ENCODE assay signal across 26 cellular contexts in the genomic region with DNA sequence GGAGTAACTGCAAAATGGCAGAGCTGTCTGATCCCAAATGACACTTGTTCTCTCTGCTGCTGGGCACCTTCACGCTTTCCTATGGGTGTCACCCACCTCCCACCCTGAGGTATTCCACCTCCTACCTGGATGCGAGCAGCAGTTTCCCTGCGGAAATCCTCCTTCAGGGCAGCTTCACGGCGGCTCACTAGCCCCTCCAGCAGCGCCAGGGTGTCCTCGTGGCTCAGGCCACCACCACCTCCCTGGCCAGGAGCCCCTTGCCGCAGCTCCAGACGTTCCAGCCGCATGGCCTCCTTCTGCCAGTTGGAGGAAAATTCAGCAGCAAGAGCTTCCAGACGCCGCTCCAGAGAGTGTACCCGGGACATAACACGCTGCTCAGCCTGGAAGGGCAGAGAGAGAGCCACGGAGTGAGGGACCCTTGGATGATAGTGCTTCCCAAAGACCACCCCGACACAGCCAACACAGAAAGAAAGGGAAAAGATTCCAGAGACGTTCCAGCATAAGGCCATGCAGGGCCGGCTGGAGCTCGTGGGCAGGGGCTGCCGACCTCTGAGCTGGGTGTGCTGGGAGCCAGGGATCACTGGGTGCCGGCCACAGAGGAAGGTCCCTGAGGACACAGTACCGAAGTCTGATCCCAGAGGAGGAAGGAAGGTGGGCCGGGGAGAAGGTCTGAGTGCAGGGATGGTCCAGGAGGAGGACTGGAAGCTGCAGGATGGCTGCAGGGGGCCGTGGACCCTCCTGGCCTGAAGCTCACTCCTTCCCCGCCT. TPM values are rescaled to one million over a fixed set of nuclear protein-coding genes. Genes with fewer than 3 reads are reported as not detected.
A peak's percentile ranks its signal among the peaks of the same experiment; 100 is the strongest.
DNase-seq lines count a peak whose midpoint lies in the region; ATAC-seq and TF ChIP-seq lines count a peak whose summit lies in the region.
"Had no signal": no experiment of that assay in that cellular context is flagged by ENCODE, and none has a peak within 500 bp of the region (broad histone marks: within the 10 kb centered on the region; RNA-seq: fewer than 3 reads in every experiment).

No MANE protein-coding gene starts in this region.

- H3K4me3 Mint-ChIP-seq in CD8-positive, alpha-beta T cell: no peak overlapping the region
- H3K4me3 Mint-ChIP-seq in activated naive CD8-positive, alpha-beta T cell treated with anti-CD3 and anti-CD28 coated beads for 36 hours: no peak overlapping the region
- H3K4me3 Mint-ChIP-seq in naive thymus-derived CD4-positive, alpha-beta T cell: no peak overlapping the region
- H3K4me3 Mint-ChIP-seq: activated CD4-positive, alpha-beta T cell treated with anti-CD3 and anti-CD28 coated beads, Interleukin-2, amount 10 ng/mL, durations not matched to agents 24 days and 14 days; mesothelial cell of epicardium; nephron progenitor cell had no signal

- TF ChIP-seq CTCF in CD8-positive, alpha-beta T cell (IDR thresholded peaks at IDR 0.05): no peak

- no peak for ATAC-seq in CD8-positive, alpha-beta T cell
- ATAC-seq in naive thymus-derived CD4-positive, alpha-beta T cell: no peak
- ATAC-seq in HG02798 (IDR thresholded peaks at IDR 0.05; ENCODE audit: poor library complexity, unreplicated experiment): no peak
- ATAC-seq: heart right ventricle, left lung had no signal

- H3K9me3 Mint-ChIP-seq in CD8-positive, alpha-beta T cell: no peaks in the 10 kb centered on the region
- H3K9me3 Mint-ChIP-seq in activated naive CD8-positive, alpha-beta T cell treated with anti-CD3 and anti-CD28 coated beads for 36 hours: no peaks in the 10 kb centered on the region
- H3K9me3 Mint-ChIP-seq in naive thymus-derived CD4-positive, alpha-beta T cell: no peaks in the 10 kb centered on the region
- H3K9me3 Mint-ChIP-seq: activated CD4-positive, alpha-beta T cell treated with anti-CD3 and anti-CD28 coated beads, Interleukin-2, amount 10 ng/mL, durations not matched to agents 24 days and 14 days; activated T-helper 2 cell treated with anti-CD3 and anti-CD28 coated beads, Interferon-gamma antibody, Interleukin-2, Interleukin-4, amounts not matched to agents 10 μg/mL and 5 μg/mL and 100 μg/mL, durations not matched to agents 14 hours and 24 hours and 36 hours; mesothelial cell of epicardium; nephron progenitor cell had no signal

- H3K27me3 Mint-ChIP-seq in CD8-positive, alpha-beta T cell (ENCODE audit: low read depth): no peaks in the 10 kb centered on the region
- H3K27me3 Mint-ChIP-seq in activated naive CD8-positive, alpha-beta T cell treated with anti-CD3 and anti-CD28 coated beads for 36 hours: no peaks in the 10 kb centered on the region
- no peaks in the 10 kb centered on the region for H3K27me3 Mint-ChIP-seq in naive thymus-derived CD4-positive, alpha-beta T cell
- H3K27me3 Mint-ChIP-seq: activated CD4-positive, alpha-beta T cell treated with anti-CD3 and anti-CD28 coated beads, Interleukin-2, amount 10 ng/mL, durations not matched to agents 24 days and 14 days had no signal

- no peak overlapping the region for H3K4me2 ChIP-seq in BLaER1

- H3K9me3 ChIP-seq in BLaER1: no peaks in the 10 kb centered on the region
- H3K9me3 ChIP-seq in CD8-positive, alpha-beta T cell (ENCODE audit: low read length): no peaks in the 10 kb centered on the region
- no peaks in the 10 kb centered on the region for H3K9me3 ChIP-seq in naive thymus-derived CD4-positive, alpha-beta T cell (ENCODE audit: control insufficient read depth in 2 of 3, low read length in 3 of 3)
- H3K9me3 ChIP-seq: heart right ventricle, left lung, testis, uterus had no signal

- H3K27me3 ChIP-seq in BLaER1: no peaks in the 10 kb centered on the region
- H3K27me3 ChIP-seq in CD8-positive, alpha-beta T cell (ENCODE audit: insufficient read depth, low read length): no peaks in the 10 kb centered on the region
- H3K27me3 ChIP-seq in naive thymus-derived CD4-positive, alpha-beta T cell (ENCODE audit: control insufficient read depth in 2 of 2, insufficient read depth in 2 of 2, low read length in 2 of 2): no peaks in the 10 kb centered on the region
- H3K27me3 ChIP-seq: cardiac muscle cell, heart right ventricle, left lung, testis, uterus had no signal

- H3K27ac ChIP-seq in BLaER1: 0 out of 2 replicates have a peak overlapping the region, but pooled peaks have one; percentile 11
- H3K27ac ChIP-seq in CD8-positive, alpha-beta T cell (ENCODE audit: low read depth, low read length): no peak overlapping the region
- peak overlapping the region; percentile 51 for H3K27ac ChIP-seq in naive thymus-derived CD4-positive, alpha-beta T cell (ENCODE audit: low read depth, low read length)
- H3K27ac ChIP-seq: cardiac muscle cell, heart right ventricle, left lung, testis, uterus had no signal

- peaks cover 98% of the 10 kb centered on the region for H3K36me3 Mint-ChIP-seq in CD8-positive, alpha-beta T cell
- peaks cover 23% of the 10 kb centered on the region for H3K36me3 Mint-ChIP-seq in activated naive CD8-positive, alpha-beta T cell treated with anti-CD3 and anti-CD28 coated beads for 36 hours
- peaks cover 0 to 50% (median 23%) of the 10 kb centered on the region in 5 donors for H3K36me3 Mint-ChIP-seq in naive thymus-derived CD4-positive, alpha-beta T cell

- CTCF ChIA-PET in CD8-positive, alpha-beta T cell (lab: Charles Lee): interaction anchor here (0.6 to 2.7 kb wide), 10 partner anchors 8 to 43 kb away, joined by 3 to 10 read pairs (median 4); no protein-coding TSS in a partner anchor
- CTCF ChIA-PET in naive thymus-derived CD4-positive, alpha-beta T cell (lab: Charles Lee): interaction anchor here (0.6 to 3.0 kb wide), 5 partner anchors 9 to 261 kb away, joined by 3 to 21 read pairs (median 5); no protein-coding TSS in a partner anchor

- H3K4me1 ChIP-seq in BLaER1: peaks cover 51% of the 10 kb centered on the region
- H3K4me1 ChIP-seq in CD8-positive, alpha-beta T cell (ENCODE audit: insufficient read depth, low read length): peaks cover 79% of the 10 kb centered on the region
- peaks cover 32 to 44% of the 10 kb centered on the region in 2 donors for H3K4me1 ChIP-seq in naive thymus-derived CD4-positive, alpha-beta T cell (ENCODE audit: control insufficient read depth in 2 of 2, insufficient read depth in 2 of 2, low read length in 2 of 2)
- H3K4me1 ChIP-seq: left lung, testis, uterus had no signal

- peaks cover 100% of the 10 kb centered on the region for H4K20me1 ChIP-seq in BLaER1

- H3K9ac ChIP-seq in BLaER1: 0 out of 2 replicates have a peak overlapping the region, but pooled peaks have one; percentile 1

- POLR2A ChIA-PET in CD8-positive, alpha-beta T cell (lab: Charles Lee): interaction anchor here (0.7 to 16.0 kb wide), 5 partner anchors 9 to 28 kb away, joined by 3 to 589 read pairs (median 5); a partner anchor contains a TSS
- POLR2A ChIA-PET in naive thymus-derived CD4-positive, alpha-beta T cell (lab: Charles Lee): interaction anchor here (0.9 to 33.7 kb wide), 6 partner anchors 3 to 101 kb away, joined by 3 to 1007 read pairs (median 4); a partner anchor contains a TSS

- H3K4me3 ChIP-seq in BLaER1: no peak overlapping the region
- H3K4me3 ChIP-seq in CD8-positive, alpha-beta T cell (ENCODE audit: low read depth, low read length): no peak overlapping the region
- no peak overlapping the region for H3K4me3 ChIP-seq in naive thymus-derived CD4-positive, alpha-beta T cell (ENCODE audit: low read length)
- H3K4me3 ChIP-seq: cardiac muscle cell, heart right ventricle, left lung, testis, uterus had no signal

- H3K4me1 Mint-ChIP-seq in CD8-positive, alpha-beta T cell (ENCODE audit: low read depth): peaks cover 51% of the 10 kb centered on the region
- H3K4me1 Mint-ChIP-seq in activated naive CD8-positive, alpha-beta T cell treated with anti-CD3 and anti-CD28 coated beads for 36 hours: peaks cover 41% of the 10 kb centered on the region
- peaks cover 14 to 55% (median 30%) of the 10 kb centered on the region in 7 donors for H3K4me1 Mint-ChIP-seq in naive thymus-derived CD4-positive, alpha-beta T cell
- H3K4me1 Mint-ChIP-seq: mesothelial cell of epicardium had no signal

- DNase-seq in CD8-positive, alpha-beta T cell: no peak
- no peak for DNase-seq in activated naive CD8-positive, alpha-beta T cell treated with anti-CD3 and anti-CD28 coated beads for 36 hours
- no peak for DNase-seq in naive thymus-derived CD4-positive, alpha-beta T cell
- DNase-seq in stimulated activated naive CD4-positive, alpha-beta T cell treated with Interleukin-2 at 50 U/mL for 16 hours (lab: John Stamatoyannopoulos, UW): no peak
- no peak for DNase-seq in SW480 (ENCODE audit: low spot score)
- DNase-seq: activated CD4-positive, alpha-beta T cell treated with anti-CD3 and anti-CD28 coated beads, Interleukin-2, amount 10 ng/mL, durations not matched to agents 24 days and 14 days; anterior cingulate cortex; DMS79; heart right ventricle; Kasumi-1; NCI-H2029 treated with DMSO at 0.1 percent for 48 hours; NCI-H345; NCI-H82; nephron progenitor cell; OCI-M1; SHP77; stimulated activated CD8-positive, alpha-beta memory T cell treated with anti-CD3 and anti-CD28 coated beads, Interleukin-4, amount 100 ng/mL, for 48 hours; SW 1271; testis; uterus had no signal

- intact Hi-C loops in CD8-positive, alpha-beta T cell (cut with DNase I, micrococcal nuclease): no loop called here
- intact Hi-C loops in naive thymus-derived CD4-positive, alpha-beta T cell (cut with micrococcal nuclease): no loop called here

- peaks cover 100% of the 10 kb centered on the region for H3K36me3 ChIP-seq in BLaER1
- peaks cover 88% of the 10 kb centered on the region for H3K36me3 ChIP-seq in CD8-positive, alpha-beta T cell (ENCODE audit: insufficient read depth, low read length)
- peaks cover 79 to 98% (median 93%) of the 10 kb centered on the region in 3 experiments for H3K36me3 ChIP-seq in naive thymus-derived CD4-positive, alpha-beta T cell (ENCODE audit: control insufficient read depth in 2 of 3, insufficient read depth in 3 of 3, low read length in 3 of 3)

- peak overlapping the region; percentile 62 for H3K27ac Mint-ChIP-seq in CD8-positive, alpha-beta T cell
- H3K27ac Mint-ChIP-seq in activated naive CD8-positive, alpha-beta T cell treated with anti-CD3 and anti-CD28 coated beads for 36 hours: peak overlapping the region; percentile 40
- peak overlapping the region in 6 of 9 donors; percentile 59 to 83 (median 74) for H3K27ac Mint-ChIP-seq in naive thymus-derived CD4-positive, alpha-beta T cell
- H3K27ac Mint-ChIP-seq: activated CD4-positive, alpha-beta T cell treated with anti-CD3 and anti-CD28 coated beads, Interleukin-2, amount 10 ng/mL, durations not matched to agents 24 days and 14 days; activated T-helper 2 cell treated with anti-CD3 and anti-CD28 coated beads, Interferon-gamma antibody, Interleukin-2, Interleukin-4, amounts not matched to agents 10 μg/mL and 5 μg/mL and 100 μg/mL, durations not matched to agents 14 hours and 24 hours and 36 hours; mesothelial cell of epicardium; nephron progenitor cell had no signal

RNA-seq across cellular contexts. Expression of a gene that starts 13.4 kb away (rescaled TPM):
- total RNA-seq in CD8-positive, alpha-beta T cell: 100 to 1,000 TPM; 431 to 454 TPM
- total RNA-seq in activated naive CD8-positive, alpha-beta T cell treated with anti-CD3 and anti-CD28 coated beads for 36 hours: 10 to 100 TPM; 72.3 to 74.2 TPM
- total RNA-seq in naive thymus-derived CD4-positive, alpha-beta T cell: 100 to 1,000 TPM; 509 to 977 (median 558) TPM
- polyA plus RNA-seq in naive thymus-derived CD4-positive, alpha-beta T cell: 100 to 1,000 TPM; 397 to 696 TPM

RNA-seq across cellular contexts. Expression of a gene that starts 36.6 kb away (rescaled TPM):
- 100 to 1,000 TPM; 341 to 346 TPM for total RNA-seq in CD8-positive, alpha-beta T cell
- 10 to 100 TPM; 82.4 TPM for total RNA-seq in activated naive CD8-positive, alpha-beta T cell treated with anti-CD3 and anti-CD28 coated beads for 36 hours
- 100 to 1,000 TPM in 2 of 5 experiments, 10 to 100 TPM in 3; 79.1 to 209 (median 91.9) TPM for total RNA-seq in naive thymus-derived CD4-positive, alpha-beta T cell
- 10 to 100 TPM; 16.9 to 32.8 TPM for polyA plus RNA-seq in naive thymus-derived CD4-positive, alpha-beta T cell

RNA-seq across cellular contexts. Expression of a gene that starts 41.6 kb away (rescaled TPM):
- total RNA-seq in CD8-positive, alpha-beta T cell: 100 to 1,000 TPM; 364 to 375 TPM
- total RNA-seq in activated naive CD8-positive, alpha-beta T cell treated with anti-CD3 and anti-CD28 coated beads for 36 hours: 10 to 100 TPM; 79.4 to 83.7 TPM
- 100 to 1,000 TPM in 2 of 5 experiments, 10 to 100 TPM in 3; 60.6 to 175 (median 74.9) TPM for total RNA-seq in naive thymus-derived CD4-positive, alpha-beta T cell
- polyA plus RNA-seq in naive thymus-derived CD4-positive, alpha-beta T cell: 1 to 10 TPM; 7.4 to 8.1 TPM

RNA-seq across cellular contexts. Expression of a gene that starts 51.6 kb away (rescaled TPM):
- 1 to 10 TPM; 2.5 to 3.6 TPM for total RNA-seq in CD8-positive, alpha-beta T cell
- 1 to 10 TPM; 6.7 to 7.4 TPM for total RNA-seq in activated naive CD8-positive, alpha-beta T cell treated with anti-CD3 and anti-CD28 coated beads for 36 hours
- total RNA-seq in naive thymus-derived CD4-positive, alpha-beta T cell: 10 to 100 TPM in 2 of 5 experiments, 1 to 10 TPM in 3; 5.0 to 11.1 (median 8.9) TPM
- polyA plus RNA-seq in naive thymus-derived CD4-positive, alpha-beta T cell: 10 to 100 TPM in 1 of 2 donors, 1 to 10 TPM in 1; 9.8 to 15.0 TPM

Comparison
In these comparisons a context has a peak if more than half of its experiments do, and no peak if none do; other contexts are left out.
1. RNA of a gene that starts 13.4 kb away (total RNA-seq): 509 to 977 TPM in naive thymus-derived CD4-positive, alpha-beta T cell and 431 to 454 TPM in CD8-positive, alpha-beta T cell; 72.3 to 74.2 TPM in activated naive CD8-positive, alpha-beta T cell treated with anti-CD3 and anti-CD28 coated beads for 36 hours; every median in the first group is over 4 times any median in the second.
2. Peak in every context shown above with its lines, with median percentiles within 50 percentile points of each other: H3K27ac Mint-ChIP-seq.